4 cellular contexts compared by ENCODE assay signal in the genomic region with DNA sequence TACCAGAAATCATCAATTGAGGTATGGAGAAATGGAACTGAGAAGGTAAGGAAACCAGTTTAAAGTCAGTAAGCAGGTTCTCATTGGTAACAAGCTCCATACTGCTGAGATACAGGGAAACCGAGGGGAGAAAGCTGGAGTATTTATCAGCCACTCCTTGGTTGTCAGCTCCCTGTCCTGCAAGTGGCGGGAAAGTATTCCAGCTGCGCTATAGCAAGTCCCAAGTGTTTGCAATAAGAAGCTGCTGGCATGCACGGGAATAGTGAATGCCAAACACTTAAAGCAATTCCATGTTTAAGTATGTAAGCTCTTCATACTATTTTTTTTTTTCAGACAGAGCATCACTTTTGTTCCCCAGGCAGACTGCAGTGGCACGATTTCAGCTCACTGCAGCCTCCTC.
"Had no signal": no experiment of that assay in that cellular context is flagged by ENCODE, and none has a peak within 500 bp of the region (broad histone marks: within the 10 kb centered on the region; RNA-seq: fewer than 3 reads in every experiment).

No MANE protein-coding gene starts in this region.

- H3K4me3 ChIP-seq: GM23248 had no signal

- H2AFZ ChIP-seq: GM23248 had no signal

- H3K9ac ChIP-seq: GM23248 had no signal

- H3K27ac ChIP-seq: GM23248 had no signal

- DNase-seq: GM23248, H9, HCEC 1CT, IMR-90 had no signal
